In the genomic region with DNA sequence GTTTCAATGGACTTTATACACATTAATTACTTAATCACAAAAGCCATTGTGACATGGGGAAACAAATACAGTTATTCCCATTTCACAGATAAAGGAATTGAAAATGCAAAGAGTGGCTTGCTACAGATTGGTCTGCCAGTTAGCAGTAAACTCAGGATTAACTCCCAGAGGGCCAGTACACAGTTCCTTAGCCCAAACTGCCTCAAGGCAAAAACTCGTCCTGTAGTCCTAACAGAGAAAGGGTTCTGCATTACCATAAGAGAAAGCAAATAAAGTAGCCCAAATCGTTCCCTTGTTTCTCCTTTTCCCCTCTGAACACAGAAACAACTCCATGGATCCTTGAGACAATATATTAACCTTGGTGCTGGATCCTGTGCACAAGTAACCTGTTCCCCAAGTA, we compare ENCODE assay signal across 28 cellular contexts.
"Had no signal": no experiment of that assay in that cellular context is flagged by ENCODE, and none has a peak within 500 bp of the region (broad histone marks: within the 10 kb centered on the region; RNA-seq: fewer than 3 reads in every experiment).

No MANE protein-coding gene starts in this region.

- H3K36me3 ChIP-seq: brain microvascular endothelial cell, esophagus squamous epithelium had no signal

- H3K27me3 ChIP-seq: brain microvascular endothelial cell, esophagus squamous epithelium had no signal

- H3K27ac ChIP-seq: brain microvascular endothelial cell, epithelial cell of prostate, esophagus squamous epithelium had no signal

- H3K27me3 Mint-ChIP-seq: activated CD4-positive, alpha-beta memory T cell treated with anti-CD3 and anti-CD28 coated beads, Interleukin-2, amount 10 ng/mL, durations not matched to agents 7 days and 5 days; activated CD4-positive, alpha-beta T cell treated with anti-CD3 and anti-CD28 coated beads, Interleukin-2, amount 10 ng/mL, durations not matched to agents 7 days and 5 days; activated naive CD8-positive, alpha-beta T cell; activated T-cell treated with anti-CD3 and anti-CD28 coated beads, Interleukin-2, amount 50 U/mL, for 24 hours; activated T-helper 17 cell treated with anti-CD3 and anti-CD28 coated beads, Interleukin-2, amount 50 U/mL, for 72 hours; central memory CD8-positive, alpha-beta T cell had no signal

- H3K27ac Mint-ChIP-seq: activated CD4-positive, alpha-beta memory T cell treated with anti-CD3 and anti-CD28 coated beads, Interleukin-2, amount 10 ng/mL, durations not matched to agents 7 days and 5 days; activated CD4-positive, alpha-beta T cell treated with anti-CD3 and anti-CD28 coated beads, Interleukin-2, amount 10 ng/mL, durations not matched to agents 7 days and 5 days; activated naive CD8-positive, alpha-beta T cell; activated T-cell treated with anti-CD3 and anti-CD28 coated beads, Interleukin-2, amount 50 U/mL, for 24 hours; activated T-helper 17 cell treated with anti-CD3 and anti-CD28 coated beads, Interleukin-2, amount 50 U/mL, for 72 hours; T-helper 1 cell treated with Interleukin-12 subunit alpha and Interleukin-12 subunit beta and Interleukin-4 antibody, amounts not matched to agents 30 μg/mL and 1 μg/mL, for 36 hours; T-helper 2 cell treated with Interferon-gamma antibody and Interleukin-4, amounts not matched to agents 5 μg/mL and 100 μg/mL, for 36 hours had no signal

- H3K36me3 Mint-ChIP-seq: activated naive CD8-positive, alpha-beta T cell had no signal

- ATAC-seq: activated T-helper 17 cell treated with anti-CD3 and anti-CD28 coated beads, Interleukin-2, amount 50 U/mL, for 72 hours had no signal

- H3K4me3 ChIP-seq: esophagus squamous epithelium had no signal

- H3K4me3 Mint-ChIP-seq: activated CD4-positive, alpha-beta memory T cell treated with anti-CD3 and anti-CD28 coated beads, Interleukin-2, amount 10 ng/mL, durations not matched to agents 7 days and 5 days; activated CD4-positive, alpha-beta T cell treated with anti-CD3 and anti-CD28 coated beads, Interleukin-2, amount 10 ng/mL, durations not matched to agents 7 days and 5 days; activated naive CD8-positive, alpha-beta T cell; activated T-cell treated with anti-CD3 and anti-CD28 coated beads, Interleukin-2, amount 50 U/mL, for 24 hours; activated T-helper 17 cell treated with anti-CD3 and anti-CD28 coated beads, Interleukin-2, amount 50 U/mL, for 72 hours; central memory CD8-positive, alpha-beta T cell; T-helper 1 cell treated with Interleukin-12 subunit alpha and Interleukin-12 subunit beta and Interleukin-4 antibody, amounts not matched to agents 30 μg/mL and 1 μg/mL, for 36 hours; T-helper 2 cell treated with Interferon-gamma antibody and Interleukin-4, amounts not matched to agents 5 μg/mL and 100 μg/mL, for 36 hours had no signal

- H3K4me1 Mint-ChIP-seq: activated CD4-positive, alpha-beta memory T cell treated with anti-CD3 and anti-CD28 coated beads, Interleukin-2, amount 10 ng/mL, durations not matched to agents 7 days and 5 days; activated CD4-positive, alpha-beta T cell treated with anti-CD3 and anti-CD28 coated beads, Interleukin-2, amount 10 ng/mL, durations not matched to agents 7 days and 5 days; activated T-helper 17 cell treated with anti-CD3 and anti-CD28 coated beads, Interleukin-2, amount 50 U/mL, for 72 hours; central memory CD8-positive, alpha-beta T cell had no signal

- H3K9me3 ChIP-seq: esophagus squamous epithelium had no signal

- DNase-seq: activated CD4-positive, alpha-beta memory T cell treated with anti-CD3 and anti-CD28 coated beads, Interleukin-2, amount 10 ng/mL, durations not matched to agents 7 days and 5 days; activated CD4-positive, alpha-beta T cell treated with anti-CD3 and anti-CD28 coated beads for 1 hour; activated CD4-positive, alpha-beta T cell treated with anti-CD3 and anti-CD28 coated beads for 4 hours; activated CD4-positive, alpha-beta T cell treated with anti-CD3 and anti-CD28 coated beads, Interleukin-2, amount 10 ng/mL, durations not matched to agents 7 days and 5 days; activated CD4-positive, alpha-beta T cell treated with anti-CD3 and anti-CD28 coated beads, Interleukin-2, amount 50 U/mL, for 4 hours; activated CD8-positive, alpha-beta memory T cell treated with anti-CD3 and anti-CD28 coated beads, Interleukin-2, amount 50 U/mL, for 48 hours; activated effector memory CD4-positive, alpha-beta T cell treated with Interleukin-2 at 50 U/mL for 16 hours; activated gamma-delta T cell treated with Interleukin-2 at 50 U/mL for 16 hours; activated naive CD4-positive, alpha-beta T cell treated with anti-CD3 and anti-CD28 coated beads, Interleukin-2, amount 50 U/mL, for 16 hours; activated naive CD4-positive, alpha-beta T cell treated with Interleukin-2 at 50 U/mL for 16 hours; activated T-cell treated with anti-CD3 and anti-CD28 coated beads for 4 hours; activated T-cell treated with anti-CD3 and anti-CD28 coated beads, Interleukin-2, amount 50 U/mL, for 24 hours; amniotic stem cell; anterior cingulate cortex; brain microvascular endothelial cell; cortex of kidney; dermis blood vessel endothelial cell; effector CD8-positive, alpha-beta T cell; esophagus squamous epithelium; foreskin fibroblast; head of caudate nucleus; hippocampal formation had no signal

- H3K9me3 Mint-ChIP-seq: activated CD4-positive, alpha-beta memory T cell treated with anti-CD3 and anti-CD28 coated beads, Interleukin-2, amount 10 ng/mL, durations not matched to agents 7 days and 5 days; activated CD4-positive, alpha-beta T cell treated with anti-CD3 and anti-CD28 coated beads, Interleukin-2, amount 10 ng/mL, durations not matched to agents 7 days and 5 days; activated T-cell treated with anti-CD3 and anti-CD28 coated beads, Interleukin-2, amount 50 U/mL, for 24 hours; activated T-helper 17 cell treated with anti-CD3 and anti-CD28 coated beads, Interleukin-2, amount 50 U/mL, for 72 hours; T-helper 1 cell treated with Interleukin-12 subunit alpha and Interleukin-12 subunit beta and Interleukin-4 antibody, amounts not matched to agents 30 μg/mL and 1 μg/mL, for 36 hours; T-helper 2 cell treated with Interferon-gamma antibody and Interleukin-4, amounts not matched to agents 5 μg/mL and 100 μg/mL, for 36 hours had no signal
